In genomic region chr6:11367638-11368199, GRCh38 we compare ENCODE assay signal across 1 cellular context.
A peak's percentile ranks its signal among the peaks of the same experiment; 100 is the strongest.
TF ChIP-seq lines count a peak whose summit lies in the region.

No MANE protein-coding gene starts in this region.

TF ChIP-seq in HepG2, 621 proteins besides CTCF, POLR2A, EP300 and RAD21 (continued from another document and continues in another):
- TF ChIP-seq ZBTB25 (CRISPR knock-in tag; IDR thresholded peaks at IDR 0.05) (peak; percentile 79), TBL1XR1 (IDR thresholded peaks at IDR 0.05; ENCODE audit: borderline replicate concordance, low read length, partially characterized antibody) (no peak), SALL2 (CRISPR knock-in tag; IDR thresholded peaks at IDR 0.05) (peak; percentile 57; the same call in 1 of the 2 replicates), ZNF562 (CRISPR knock-in tag; IDR thresholded peaks at IDR 0.05; ENCODE audit: borderline replicate concordance) (no peak), SAFB2 (CRISPR knock-in tag; IDR thresholded peaks at IDR 0.05; ENCODE audit: borderline replicate concordance, low read depth) (no peak; the same call in 1 of the 2 replicates), MIER3 (CRISPR knock-in tag; IDR thresholded peaks at IDR 0.05; ENCODE audit: borderline replicate concordance) (peak; percentile 95), CBX2 (IDR thresholded peaks at IDR 0.05; ENCODE audit: low read depth, low read length) (no peak), CBX2 (CRISPR knock-in tag; IDR thresholded peaks at IDR 0.05; ENCODE audit: low read depth) (no peak), TEAD2 (CRISPR knock-in tag; IDR thresholded peaks at IDR 0.05) (no peak), ZNF572 (CRISPR knock-in tag; IDR thresholded peaks at IDR 0.05) (no peak), PHF21A (CRISPR knock-in tag; IDR thresholded peaks at IDR 0.05) (peak; percentile 98), ZNF841 (CRISPR knock-in tag; IDR thresholded peaks at IDR 0.05; ENCODE audit: borderline replicate concordance) (no peak), ZFP36L1 (CRISPR knock-in tag; IDR thresholded peaks at IDR 0.05) (peak; percentile 81), KLF15 (CRISPR knock-in tag; IDR thresholded peaks at IDR 0.05; ENCODE audit: borderline replicate concordance) (no peak), ZNF772 (CRISPR knock-in tag; IDR thresholded peaks at IDR 0.05) (peak; percentile 97), HMG20A (CRISPR knock-in tag; IDR thresholded peaks at IDR 0.05; ENCODE audit: borderline replicate concordance) (peak; percentile 97), ZNF510 (CRISPR knock-in tag; IDR thresholded peaks at IDR 0.05; ENCODE audit: low read depth) (no peak), ZNF546 (CRISPR knock-in tag; conservative IDR thresholded peaks at IDR 0.05) (peak; percentile 94; the same call in 1 of the 2 replicates), SNAI1 (CRISPR knock-in tag; IDR thresholded peaks at IDR 0.05; ENCODE audit: borderline replicate concordance) (peak; percentile 49; the same call in 1 of the 2 replicates), AHDC1 (CRISPR knock-in tag; IDR thresholded peaks at IDR 0.05; ENCODE audit: borderline replicate concordance) (peak; percentile 93; the same call in 1 of the 2 replicates), ELF4 (CRISPR knock-in tag; IDR thresholded peaks at IDR 0.05; ENCODE audit: borderline replicate concordance) (peak; percentile 76), PAX8 (CRISPR knock-in tag; IDR thresholded peaks at IDR 0.05; ENCODE audit: borderline replicate concordance) (no peak; the same call in 1 of the 2 replicates), NCOA5 (CRISPR knock-in tag; IDR thresholded peaks at IDR 0.05) (no peak), ZSCAN31 (CRISPR knock-in tag; IDR thresholded peaks at IDR 0.05; ENCODE audit: low read depth) (peak; percentile 94; the same call in 1 of the 2 replicates), ZKSCAN8 (CRISPR knock-in tag; IDR thresholded peaks at IDR 0.05; ENCODE audit: borderline replicate concordance) (peak; percentile 92; the same call in 1 of the 2 replicates), SRSF9 (IDR thresholded peaks at IDR 0.05; ENCODE audit: borderline replicate concordance, insufficient read depth, low read depth, low read length, poor library complexity, severe bottlenecking) (no peak), ZNF589 (CRISPR knock-in tag; conservative IDR thresholded peaks at IDR 0.05) (no peak), NFRKB (IDR thresholded peaks at IDR 0.05) (no peak), ZBTB3 (CRISPR knock-in tag; IDR thresholded peaks at IDR 0.05; ENCODE audit: borderline replicate concordance, low read depth) (peak; percentile 42; the same call in 1 of the 2 replicates), ZNF777 (CRISPR knock-in tag; IDR thresholded peaks at IDR 0.05) (no peak), MTF2 (CRISPR knock-in tag; IDR thresholded peaks at IDR 0.05; ENCODE audit: borderline replicate concordance) (no peak), ZNF558 (CRISPR knock-in tag; IDR thresholded peaks at IDR 0.05; ENCODE audit: borderline replicate concordance) (peak; percentile 21; the same call in 1 of the 2 replicates), PRPF4 (IDR thresholded peaks at IDR 0.05; ENCODE audit: low read depth, low read length, poor library complexity, severe bottlenecking) (no peak), NFE2L2 (IDR thresholded peaks at IDR 0.05; ENCODE audit: low read length) (0 out of 2 replicates have a peak, but pooled peaks have one; percentile 21), FOXK2 (IDR thresholded peaks at IDR 0.05) (no peak), ZNF615 (CRISPR knock-in tag; IDR thresholded peaks at IDR 0.05; ENCODE audit: borderline replicate concordance) (peak; percentile 95; the same call in 1 of the 2 replicates), ETV6 (CRISPR knock-in tag; conservative IDR thresholded peaks at IDR 0.05) (no peak), FOSL2 (CRISPR knock-in tag; IDR thresholded peaks at IDR 0.05) (peak; percentile 82), ISL2 (CRISPR knock-in tag; IDR thresholded peaks at IDR 0.05) (peak; percentile 96), ZNF543 (CRISPR knock-in tag; IDR thresholded peaks at IDR 0.05) (no peak)
- TF ChIP-seq, protein P1, sequence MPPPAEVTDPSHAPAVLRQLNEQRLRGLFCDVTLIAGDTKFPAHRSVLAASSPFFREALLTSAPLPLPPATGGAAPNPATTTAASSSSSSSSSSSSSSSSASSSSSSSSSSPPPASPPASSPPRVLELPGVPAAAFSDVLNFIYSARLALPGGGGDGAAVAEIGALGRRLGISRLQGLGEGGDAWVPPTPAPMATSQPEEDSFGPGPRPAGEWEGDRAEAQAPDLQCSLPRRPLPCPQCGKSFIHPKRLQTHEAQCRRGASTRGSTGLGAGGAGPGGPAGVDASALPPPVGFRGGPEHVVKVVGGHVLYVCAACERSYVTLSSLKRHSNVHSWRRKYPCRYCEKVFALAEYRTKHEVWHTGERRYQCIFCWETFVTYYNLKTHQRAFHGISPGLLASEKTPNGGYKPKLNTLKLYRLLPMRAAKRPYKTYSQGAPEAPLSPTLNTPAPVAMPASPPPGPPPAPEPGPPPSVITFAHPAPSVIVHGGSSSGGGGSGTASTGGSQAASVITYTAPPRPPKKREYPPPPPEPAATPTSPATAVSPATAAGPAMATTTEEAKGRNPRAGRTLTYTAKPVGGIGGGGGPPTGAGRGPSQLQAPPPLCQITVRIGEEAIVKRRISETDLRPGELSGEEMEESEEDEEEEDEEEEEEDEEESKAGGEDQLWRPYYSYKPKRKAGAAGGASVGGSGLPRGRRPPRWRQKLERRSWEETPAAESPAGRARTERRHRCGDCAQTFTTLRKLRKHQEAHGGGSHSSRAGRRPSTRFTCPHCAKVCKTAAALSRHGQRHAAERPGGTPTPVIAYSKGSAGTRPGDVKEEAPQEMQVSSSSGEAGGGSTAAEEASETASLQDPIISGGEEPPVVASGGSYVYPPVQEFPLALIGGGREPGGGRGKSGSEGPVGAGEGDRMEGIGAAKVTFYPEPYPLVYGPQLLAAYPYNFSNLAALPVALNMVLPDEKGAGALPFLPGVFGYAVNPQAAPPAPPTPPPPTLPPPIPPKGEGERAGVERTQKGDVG (CRISPR knock-in tag; IDR thresholded peaks at IDR 0.05; ENCODE audit: borderline replicate concordance): peak; percentile 96
- TF ChIP-seq, protein P2, sequence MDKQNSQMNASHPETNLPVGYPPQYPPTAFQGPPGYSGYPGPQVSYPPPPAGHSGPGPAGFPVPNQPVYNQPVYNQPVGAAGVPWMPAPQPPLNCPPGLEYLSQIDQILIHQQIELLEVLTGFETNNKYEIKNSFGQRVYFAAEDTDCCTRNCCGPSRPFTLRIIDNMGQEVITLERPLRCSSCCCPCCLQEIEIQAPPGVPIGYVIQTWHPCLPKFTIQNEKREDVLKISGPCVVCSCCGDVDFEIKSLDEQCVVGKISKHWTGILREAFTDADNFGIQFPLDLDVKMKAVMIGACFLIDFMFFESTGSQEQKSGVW (CRISPR knock-in tag; IDR thresholded peaks at IDR 0.05; ENCODE audit: borderline replicate concordance): no peak
- TF ChIP-seq, protein P3, sequence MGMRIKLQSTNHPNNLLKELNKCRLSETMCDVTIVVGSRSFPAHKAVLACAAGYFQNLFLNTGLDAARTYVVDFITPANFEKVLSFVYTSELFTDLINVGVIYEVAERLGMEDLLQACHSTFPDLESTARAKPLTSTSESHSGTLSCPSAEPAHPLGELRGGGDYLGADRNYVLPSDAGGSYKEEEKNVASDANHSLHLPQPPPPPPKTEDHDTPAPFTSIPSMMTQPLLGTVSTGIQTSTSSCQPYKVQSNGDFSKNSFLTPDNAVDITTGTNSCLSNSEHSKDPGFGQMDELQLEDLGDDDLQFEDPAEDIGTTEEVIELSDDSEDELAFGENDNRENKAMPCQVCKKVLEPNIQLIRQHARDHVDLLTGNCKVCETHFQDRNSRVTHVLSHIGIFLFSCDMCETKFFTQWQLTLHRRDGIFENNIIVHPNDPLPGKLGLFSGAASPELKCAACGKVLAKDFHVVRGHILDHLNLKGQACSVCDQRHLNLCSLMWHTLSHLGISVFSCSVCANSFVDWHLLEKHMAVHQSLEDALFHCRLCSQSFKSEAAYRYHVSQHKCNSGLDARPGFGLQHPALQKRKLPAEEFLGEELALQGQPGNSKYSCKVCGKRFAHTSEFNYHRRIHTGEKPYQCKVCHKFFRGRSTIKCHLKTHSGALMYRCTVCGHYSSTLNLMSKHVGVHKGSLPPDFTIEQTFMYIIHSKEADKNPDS (CRISPR knock-in tag; IDR thresholded peaks at IDR 0.05): no peak
- TF ChIP-seq, protein P4, sequence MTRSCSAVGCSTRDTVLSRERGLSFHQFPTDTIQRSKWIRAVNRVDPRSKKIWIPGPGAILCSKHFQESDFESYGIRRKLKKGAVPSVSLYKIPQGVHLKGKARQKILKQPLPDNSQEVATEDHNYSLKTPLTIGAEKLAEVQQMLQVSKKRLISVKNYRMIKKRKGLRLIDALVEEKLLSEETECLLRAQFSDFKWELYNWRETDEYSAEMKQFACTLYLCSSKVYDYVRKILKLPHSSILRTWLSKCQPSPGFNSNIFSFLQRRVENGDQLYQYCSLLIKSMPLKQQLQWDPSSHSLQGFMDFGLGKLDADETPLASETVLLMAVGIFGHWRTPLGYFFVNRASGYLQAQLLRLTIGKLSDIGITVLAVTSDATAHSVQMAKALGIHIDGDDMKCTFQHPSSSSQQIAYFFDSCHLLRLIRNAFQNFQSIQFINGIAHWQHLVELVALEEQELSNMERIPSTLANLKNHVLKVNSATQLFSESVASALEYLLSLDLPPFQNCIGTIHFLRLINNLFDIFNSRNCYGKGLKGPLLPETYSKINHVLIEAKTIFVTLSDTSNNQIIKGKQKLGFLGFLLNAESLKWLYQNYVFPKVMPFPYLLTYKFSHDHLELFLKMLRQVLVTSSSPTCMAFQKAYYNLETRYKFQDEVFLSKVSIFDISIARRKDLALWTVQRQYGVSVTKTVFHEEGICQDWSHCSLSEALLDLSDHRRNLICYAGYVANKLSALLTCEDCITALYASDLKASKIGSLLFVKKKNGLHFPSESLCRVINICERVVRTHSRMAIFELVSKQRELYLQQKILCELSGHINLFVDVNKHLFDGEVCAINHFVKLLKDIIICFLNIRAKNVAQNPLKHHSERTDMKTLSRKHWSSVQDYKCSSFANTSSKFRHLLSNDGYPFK (CRISPR knock-in tag; IDR thresholded peaks at IDR 0.05; ENCODE audit: borderline replicate concordance): peak; percentile 56; the same call in 1 of the 2 replicates
- TF ChIP-seq, protein P5, sequence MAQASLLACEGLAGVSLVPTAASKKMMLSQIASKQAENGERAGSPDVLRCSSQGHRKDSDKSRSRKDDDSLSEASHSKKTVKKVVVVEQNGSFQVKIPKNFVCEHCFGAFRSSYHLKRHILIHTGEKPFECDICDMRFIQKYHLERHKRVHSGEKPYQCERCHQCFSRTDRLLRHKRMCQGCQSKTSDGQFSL (CRISPR knock-in tag; IDR thresholded peaks at IDR 0.05): no peak
- TF ChIP-seq, protein P6, sequence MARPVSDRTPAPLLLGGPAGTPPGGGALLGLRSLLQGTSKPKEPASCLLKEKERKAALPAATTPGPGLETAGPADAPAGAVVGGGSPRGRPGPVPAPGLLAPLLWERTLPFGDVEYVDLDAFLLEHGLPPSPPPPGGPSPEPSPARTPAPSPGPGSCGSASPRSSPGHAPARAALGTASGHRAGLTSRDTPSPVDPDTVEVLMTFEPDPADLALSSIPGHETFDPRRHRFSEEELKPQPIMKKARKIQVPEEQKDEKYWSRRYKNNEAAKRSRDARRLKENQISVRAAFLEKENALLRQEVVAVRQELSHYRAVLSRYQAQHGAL (CRISPR knock-in tag; IDR thresholded peaks at IDR 0.05; ENCODE audit: not compliant biosample characterization): no peak
- TF ChIP-seq, protein P7, sequence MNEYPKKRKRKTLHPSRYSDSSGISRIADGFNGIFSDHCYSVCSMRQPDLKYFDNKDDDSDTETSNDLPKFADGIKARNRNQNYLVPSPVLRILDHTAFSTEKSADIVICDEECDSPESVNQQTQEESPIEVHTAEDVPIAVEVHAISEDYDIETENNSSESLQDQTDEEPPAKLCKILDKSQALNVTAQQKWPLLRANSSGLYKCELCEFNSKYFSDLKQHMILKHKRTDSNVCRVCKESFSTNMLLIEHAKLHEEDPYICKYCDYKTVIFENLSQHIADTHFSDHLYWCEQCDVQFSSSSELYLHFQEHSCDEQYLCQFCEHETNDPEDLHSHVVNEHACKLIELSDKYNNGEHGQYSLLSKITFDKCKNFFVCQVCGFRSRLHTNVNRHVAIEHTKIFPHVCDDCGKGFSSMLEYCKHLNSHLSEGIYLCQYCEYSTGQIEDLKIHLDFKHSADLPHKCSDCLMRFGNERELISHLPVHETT (CRISPR knock-in tag; conservative IDR thresholded peaks at IDR 0.05): peak; percentile 85
